ENCODE assay signal across 9 cellular contexts in genomic region chr22:19974935-19975706, GRCh38. TPM values are rescaled to one million over a fixed set of nuclear protein-coding genes. Genes with fewer than 3 reads are reported as not detected.
DNase-seq lines count a peak whose midpoint lies in the region; ATAC-seq and TF ChIP-seq lines count a peak whose summit lies in the region.
"Had no signal": no experiment of that assay in that cellular context is flagged by ENCODE, and none has a peak within 500 bp of the region (broad histone marks: within the 10 kb centered on the region; RNA-seq: fewer than 3 reads in every experiment).

No MANE protein-coding gene starts in this region.

- intact Hi-C loops in natural killer cell (cut with micrococcal nuclease): loop anchor here (5.0 kb wide), 1 partner anchor 152 kb away; no protein-coding TSS in a partner anchor

- H3K9ac ChIP-seq in HUES6 (ENCODE audit: low read length): no peak overlapping the region

- CTCF ChIA-PET in WTC11 (lab: Charles Lee): interaction anchor here (0.5 to 8.4 kb wide), 19 partner anchors 8 to 427 kb away, joined by 3 to 181 read pairs (median 5); partner anchors contain the start of genes COMT, DGCR6L, TANGO2 and TXNRD2

- peaks cover 64% of the 10 kb centered on the region for H3K36me3 ChIP-seq in HUES6 (ENCODE audit: control insufficient read depth, insufficient read depth, low read length)

- H3K36me3 Mint-ChIP-seq in WTC11: peaks cover 19% of the 10 kb centered on the region
- no peaks in the 10 kb centered on the region for H3K36me3 Mint-ChIP-seq in natural killer cell

- peaks cover 10% of the 10 kb centered on the region for H3K4me1 ChIP-seq in HUES6 (ENCODE audit: control insufficient read depth, insufficient read depth, low read length)

- peaks cover 18% of the 10 kb centered on the region for H3K4me1 Mint-ChIP-seq in WTC11
- peaks cover 40 to 53% of the 10 kb centered on the region in 2 donors for H3K4me1 Mint-ChIP-seq in natural killer cell

- H3K27me3 Mint-ChIP-seq in WTC11 (ENCODE audit: low read depth) (no peaks in the 10 kb centered on the region), natural killer cell (ENCODE audit: low read depth in 2 of 2) (no peaks in the 10 kb centered on the region)

- H3K4me3 Mint-ChIP-seq in WTC11 (no peak overlapping the region), natural killer cell (peak overlapping the region; percentile 87)

- TF ChIP-seq POLR2A in GM18505 (IDR thresholded peaks at IDR 0.05; ENCODE audit: borderline replicate concordance, extremely low read depth, insufficient read depth, insufficient read length): no peak

- ATAC-seq in WTC11 (peak; percentile 3), natural killer cell (peak; percentile 13 to 50 (median 43)), GM18505 (IDR thresholded peaks at IDR 0.05; ENCODE audit: unreplicated experiment) (no peak), GM19351 (IDR thresholded peaks at IDR 0.05; ENCODE audit: unreplicated experiment) (no peak)

- no peak overlapping the region for H3K4me3 ChIP-seq in HUES6 (ENCODE audit: low read depth, low read length)
- H3K4me3 ChIP-seq: A549 had no signal

- no peaks in the 10 kb centered on the region for H3K9me3 ChIP-seq in HUES6 (ENCODE audit: control insufficient read depth, insufficient read depth, low read depth, low read length)
- H3K9me3 ChIP-seq: A549 had no signal

- peak; percentile 56 for DNase-seq in DMS153 (lab: John Stamatoyannopoulos, UW)
- no peak for DNase-seq in DMS153 treated with DMSO at 0.1 percent for 48 hours (lab: John Stamatoyannopoulos, UW; ENCODE audit: unreplicated experiment)
- no peak for DNase-seq in WTC11 (ENCODE audit: low spot score)
- DNase-seq in natural killer cell: peak; percentile 28
- no peak for DNase-seq in GM13977 (ENCODE audit: low spot score)

- H3K27ac Mint-ChIP-seq in WTC11 (peak overlapping the region; percentile 92), natural killer cell (peak overlapping the region; percentile 91 to 92)

- in situ Hi-C loops in GM13977 (cut with MboI; ENCODE audit: low pct_unique_long_range_greater_than_20kb, low sequenced_read_pairs, unreplicated experiment): loop anchor here (25.0 kb wide), 2 partner anchors 113 to 312 kb away; partner anchors contain the start of genes GNB1L and RTL10

- POLR2A ChIA-PET in WTC11 (lab: Charles Lee): interaction anchor here (1.0 kb wide), 1 partner anchor 27 kb away, joined by 3 read pairs; no protein-coding TSS in a partner anchor

- no peak for TF ChIP-seq CTCF in WTC11 (IDR thresholded peaks at IDR 0.05)
- no peak for TF ChIP-seq CTCF in natural killer cell (IDR thresholded peaks at IDR 0.05)
- TF ChIP-seq CTCF in GM13977 (IDR thresholded peaks at IDR 0.05; ENCODE audit: extremely low read depth, insufficient read depth, missing control alignments): no peak

- no peaks in the 10 kb centered on the region for H3K27me3 ChIP-seq in HUES6 (ENCODE audit: control insufficient read depth, insufficient read depth, low read length)

- peak overlapping the region; percentile 2; the same call in 1 of the 2 replicates for H3K27ac ChIP-seq in HUES6 (ENCODE audit: low read depth, low read length)
- H3K27ac ChIP-seq: A549 had no signal

- H3K9me3 Mint-ChIP-seq in WTC11 (no peaks in the 10 kb centered on the region), natural killer cell (no peaks in the 10 kb centered on the region)

TF ChIP-seq in WTC11, 78 proteins besides CTCF, POLR2A, EP300 and RAD21:
- TF ChIP-seq ETV6 (CRISPR knock-in tag; IDR thresholded peaks at IDR 0.05) (no peak), ZNF423 (CRISPR knock-in tag; IDR thresholded peaks at IDR 0.05) (0 out of 2 replicates have a peak, but pooled peaks have one; percentile 18), ZNF396 (CRISPR knock-in tag; IDR thresholded peaks at IDR 0.05; ENCODE audit: borderline replicate concordance) (no peak)
TF ChIP-seq in WTC11: peak in this region for 1.

RNA-seq across cellular contexts. Expression of gene TXNRD2, which starts 33.5 kb away (rescaled TPM):
- total RNA-seq in WTC11 (2021): 15.9 to 18.8 TPM (median 18.8 TPM) in 3 replicates
- 10 to 100 TPM; 23.5 to 37.3 (median 24.4) TPM for total RNA-seq in natural killer cell

RNA-seq across cellular contexts. Expression of gene COMT, which starts 33.5 kb away (rescaled TPM):
- total RNA-seq in WTC11 (2021) (30.8 to 38.0 TPM (median 36.1 TPM) in 3 replicates), natural killer cell (10 to 100 TPM; 37.5 to 56.2 (median 38.2) TPM)

RNA-seq across cellular contexts. Expression of gene ARVCF, which starts 41.5 kb away (rescaled TPM):
- total RNA-seq in WTC11 (2021) (58.3 to 65.4 TPM (median 61.3 TPM) in 3 replicates), natural killer cell (10 to 100 TPM; 37.8 to 62.0 (median 38.7) TPM)

RNA-seq across cellular contexts. Expression of gene TANGO2, which starts 45.8 kb away (rescaled TPM):
- total RNA-seq in WTC11 (2021) (13.2 to 16.8 TPM (median 14.8 TPM) in 3 replicates), natural killer cell (10 to 100 TPM; 33.3 to 53.0 (median 46.2) TPM)

Comparison
In these comparisons a context has a peak if more than half of its experiments do, and no peak if none do; other contexts are left out.
1. DNase-seq: peak in DMS153 (single experiment) and natural killer cell (single experiment); none in DMS153 treated with DMSO at 0.1 percent for 48 hours (single experiment), WTC11 (single experiment) and GM13977 (single experiment).
2. ATAC-seq: peak in WTC11 (single experiment) and natural killer cell (3 of 3); none in GM18505 (single experiment) and GM19351 (single experiment).